Comparison of ENCODE assay signal across 12 cellular contexts in the genomic region with DNA sequence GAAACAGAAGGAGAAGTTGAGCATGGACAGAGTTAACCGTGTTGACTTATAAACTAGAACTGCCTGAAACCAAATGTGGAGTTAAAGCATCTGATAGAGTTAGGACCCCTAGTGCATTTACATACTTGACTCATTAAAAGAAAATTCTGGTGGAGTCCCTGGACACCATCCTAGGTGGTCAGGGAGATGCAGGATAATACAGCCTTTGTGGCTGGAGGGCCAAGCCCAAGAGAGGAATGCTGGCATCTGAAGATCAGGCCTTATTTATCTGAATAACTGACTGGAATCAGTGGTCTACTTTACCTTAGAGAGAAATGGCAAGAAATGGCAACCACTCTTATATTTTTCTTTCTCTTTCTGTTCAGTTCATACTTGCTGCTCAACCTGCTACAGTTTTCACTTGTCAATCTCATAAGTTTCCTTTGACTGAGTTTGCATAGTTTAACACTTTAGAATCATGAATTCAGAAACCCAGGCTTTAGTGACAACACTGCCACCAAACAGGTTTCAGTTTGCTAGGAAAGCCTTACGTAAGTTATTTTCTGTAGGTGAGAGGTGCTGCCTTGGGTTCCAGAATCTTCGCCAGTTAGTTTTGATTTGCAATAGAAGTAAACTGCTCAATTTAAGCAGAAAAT. TPM values are rescaled to one million over a fixed set of nuclear protein-coding genes. Genes with fewer than 3 reads are reported as not detected.
DNase-seq lines count a peak whose midpoint lies in the region; ATAC-seq and TF ChIP-seq lines count a peak whose summit lies in the region.
"Had no signal": no experiment of that assay in that cellular context is flagged by ENCODE, and none has a peak within 500 bp of the region (broad histone marks: within the 10 kb centered on the region; RNA-seq: fewer than 3 reads in every experiment).

No MANE protein-coding gene starts in this region.

- no peak overlapping the region for H3K9ac ChIP-seq in neuronal stem cell (ENCODE audit: low read depth, low read length, poor library complexity)

- H4K91ac ChIP-seq in neuronal stem cell (ENCODE audit: low read depth, low read length, poor library complexity): no peak overlapping the region

- no peaks in the 10 kb centered on the region for H3K27me3 ChIP-seq in neuronal stem cell (ENCODE audit: control insufficient read depth in 3 of 3, insufficient read depth in 3 of 3, low read depth in 1 of 3, low read length in 3 of 3)

- no peaks in the 10 kb centered on the region for H3K27me3 Mint-ChIP-seq in activated naive CD8-positive, alpha-beta T cell treated with anti-CD3 and anti-CD28 coated beads for 36 hours
- H3K27me3 Mint-ChIP-seq: activated B cell treated with CpG ODN at 0.5 μM for 24 hours had no signal

- H3K4me3 Mint-ChIP-seq in activated naive CD8-positive, alpha-beta T cell treated with anti-CD3 and anti-CD28 coated beads for 36 hours: no peak overlapping the region
- H3K4me3 Mint-ChIP-seq: activated B cell treated with CpG ODN at 0.5 μM for 24 hours had no signal

- H3K4me1 ChIP-seq in neuronal stem cell (ENCODE audit: control insufficient read depth in 2 of 2, insufficient read depth in 1 of 2, low read depth in 1 of 2, low read length in 2 of 2): no peaks in the 10 kb centered on the region

- peaks cover 11% of the 10 kb centered on the region for H3K4me1 Mint-ChIP-seq in activated naive CD8-positive, alpha-beta T cell treated with anti-CD3 and anti-CD28 coated beads for 36 hours
- H3K4me1 Mint-ChIP-seq: activated B cell treated with CpG ODN at 0.5 μM for 24 hours had no signal

- H2BK5ac ChIP-seq in neuronal stem cell (ENCODE audit: low read length): no peak overlapping the region

- no peaks in the 10 kb centered on the region for H3K79me1 ChIP-seq in neuronal stem cell (ENCODE audit: low read depth, low read length)

- H3K36me3 Mint-ChIP-seq in activated naive CD8-positive, alpha-beta T cell treated with anti-CD3 and anti-CD28 coated beads for 36 hours: no peaks in the 10 kb centered on the region

- no peaks in the 10 kb centered on the region for H3K9me3 Mint-ChIP-seq in activated naive CD8-positive, alpha-beta T cell treated with anti-CD3 and anti-CD28 coated beads for 36 hours
- H3K9me3 Mint-ChIP-seq: activated B cell treated with CpG ODN at 0.5 μM for 24 hours had no signal

- H3K27ac Mint-ChIP-seq in activated naive CD8-positive, alpha-beta T cell treated with anti-CD3 and anti-CD28 coated beads for 36 hours: peak overlapping the region; percentile 83
- H3K27ac Mint-ChIP-seq: activated B cell treated with CpG ODN at 0.5 μM for 24 hours had no signal

- H3K18ac ChIP-seq in neuronal stem cell (ENCODE audit: low read length): no peak overlapping the region

- H3K9me3 ChIP-seq in neuronal stem cell (replicated peaks in 1 of 2; ENCODE audit: control insufficient read depth in 2 of 2, insufficient read depth in 1 of 2, low read depth in 1 of 2, low read length in 2 of 2): no peaks in the 10 kb centered on the region

- ATAC-seq in GM18505 (IDR thresholded peaks at IDR 0.05; ENCODE audit: unreplicated experiment) (peak; percentile 64), GM19452 (IDR thresholded peaks at IDR 0.05; ENCODE audit: unreplicated experiment) (peak; percentile 91), HG03064 (IDR thresholded peaks at IDR 0.05; ENCODE audit: low read depth, unreplicated experiment) (peak; percentile 82), HG03457 (IDR thresholded peaks at IDR 0.05; ENCODE audit: unreplicated experiment) (no peak)

- no peak overlapping the region for H2BK12ac ChIP-seq in neuronal stem cell (ENCODE audit: low read length)

- no peak overlapping the region for H3K4ac ChIP-seq in neuronal stem cell (ENCODE audit: low read length)

- no peak overlapping the region for H3K27ac ChIP-seq in neuronal stem cell (replicated peaks; ENCODE audit: low read length)

- DNase-seq in activated naive CD8-positive, alpha-beta T cell treated with anti-CD3 and anti-CD28 coated beads for 36 hours: no peak
- DNase-seq in neuronal stem cell (ENCODE audit: low spot score) (no peak), SIG-M5 (lab: John Stamatoyannopoulos, UW) (no peak), DMS 273 (lab: John Stamatoyannopoulos, UW; ENCODE audit: unreplicated experiment) (no peak)
- DNase-seq: activated B cell treated with CpG ODN at 0.5 μM for 24 hours, glutamatergic neuron, NCI-H446 treated with DMSO at 0.1 percent for 48 hours, occipital lobe had no signal

- H2BK15ac ChIP-seq in neuronal stem cell (ENCODE audit: low read length): no peak overlapping the region

- no peak overlapping the region for H3K4me3 ChIP-seq in neuronal stem cell (ENCODE audit: low read length in 2 of 2)

- H3K14ac ChIP-seq in neuronal stem cell (ENCODE audit: low read length): no peak overlapping the region

- no peaks in the 10 kb centered on the region for H3K36me3 ChIP-seq in neuronal stem cell (replicated peaks in 1 of 2; ENCODE audit: control insufficient read depth in 2 of 2, insufficient read depth in 2 of 2, low read length in 2 of 2)

- H3K23ac ChIP-seq in neuronal stem cell (ENCODE audit: low read depth, low read length, poor library complexity): no peak overlapping the region

- H2AFZ ChIP-seq in neuronal stem cell (ENCODE audit: low read length): no peak overlapping the region

- no peak for TF ChIP-seq POLR2A in GM18505 (IDR thresholded peaks at IDR 0.05; ENCODE audit: borderline replicate concordance, extremely low read depth, insufficient read depth, insufficient read length)

- H2AK5ac ChIP-seq in neuronal stem cell (ENCODE audit: low read depth, low read length): no peak overlapping the region

- WGBS in neuronal stem cell (ENCODE audit: extremely low coverage in 2 of 2, insufficient read length in 2 of 2, insufficient replicate concordance in 1 of 2), 2 donors: no CpG with 5 or more reads among the region's 3 CpGs

- H4K8ac ChIP-seq in neuronal stem cell (ENCODE audit: low read depth, low read length): no peak overlapping the region

- no peak overlapping the region for H3K4me2 ChIP-seq in neuronal stem cell (ENCODE audit: insufficient read depth, low read length, poor library complexity, severe bottlenecking)

- H2BK120ac ChIP-seq in neuronal stem cell (ENCODE audit: low read depth, low read length): no peak overlapping the region

RNA-seq across cellular contexts. Expression of a gene that starts 10.2 kb away (rescaled TPM):
- total RNA-seq in activated naive CD8-positive, alpha-beta T cell treated with anti-CD3 and anti-CD28 coated beads for 36 hours: under 1 TPM; 0.16 to 0.29 TPM
- 0.25 TPM for polyA plus RNA-seq in neuronal stem cell (2013, experiment 1 of 2)
- 0.42 TPM for polyA plus RNA-seq in neuronal stem cell (2013, experiment 2 of 2)
